Comparison of ENCODE assay signal across 8 cellular contexts in genomic region chr17:29389994-29390855, GRCh38. TPM values are rescaled to one million over a fixed set of nuclear protein-coding genes. Genes with fewer than 3 reads are reported as not detected.
DNase-seq lines count a peak whose midpoint lies in the region; ATAC-seq, FAIRE-seq and TF ChIP-seq lines count a peak whose summit lies in the region.

Gene TAOK1, plus strand, starts transcription at chr17:29390363. Its CDS starts 61,186 bp downstream, at chr17:29451549.

- TF ChIP-seq CTCF in IMR-90 (conservative IDR thresholded peaks at IDR 0.05; ENCODE audit: low read depth, low read length) (no peak), OCI-LY7 (conservative IDR thresholded peaks at IDR 0.05; ENCODE audit: low read length) (no peak)

- H2BK5ac ChIP-seq in IMR-90 (ENCODE audit: low read depth, low read length, poor library complexity, severe bottlenecking): peak within 1 kb of the TSS; percentile 94

- peak within 1 kb of the TSS; percentile 43; the same call in 1 of the 2 replicates for H2BK120ac ChIP-seq in IMR-90 (ENCODE audit: low read depth, low read length)

- H4K8ac ChIP-seq in IMR-90 (ENCODE audit: low read depth in 2 of 2, low read length in 2 of 2): peak within 1 kb of the TSS; percentile 77 to 88

- ATAC-seq in GM21447 (IDR thresholded peaks at IDR 0.05; ENCODE audit: unreplicated experiment) (peak; percentile 74), IMR-90 (ENCODE audit: low read depth) (peak; percentile 95)

- in situ Hi-C loops in Caki2 (cut with HindIII; ENCODE audit: low pct_unique_long_range_greater_than_20kb, low sequenced_read_pairs) (no loop called here), IMR-90 (cut with MboI; ENCODE audit: low sequenced_read_pairs) (no loop called here)

- H3K9me1 ChIP-seq in IMR-90 (ENCODE audit: insufficient read depth, low read length): 0 out of 2 replicates have a peak, but pooled peaks cover 2% of the 10 kb centered on the region

- H3K79me2 ChIP-seq in OCI-LY7 (ENCODE audit: insufficient read depth, low read depth, low read length): peaks cover 45% of the 10 kb centered on the region

- peak within 1 kb of the TSS; percentile 95 for H3K27ac ChIP-seq in IMR-90 (ENCODE audit: insufficient read depth, low read length)
- H3K27ac ChIP-seq in OCI-LY7 (ENCODE audit: low read depth, low read length, poor library complexity, severe bottlenecking): peak within 1 kb of the TSS; percentile 78
- H3K27ac ChIP-seq in mesodermal cell (ENCODE audit: low read depth, low read length, severe bottlenecking): peak within 1 kb of the TSS; percentile 91

- WGBS in IMR-90 (ENCODE audit: extremely low coverage in 2 of 2, insufficient read length in 1 of 2), 2 experiments: 3% methylated on average over 8 of the region's 88 CpGs; no CpG with 5 or more reads in 1 of the 2 experiments
- WGBS in mesodermal cell (ENCODE audit: insufficient coverage in 2 of 2), 2 experiments: 2% methylated on average over 34 to 65 of the region's 88 CpGs

- peak within 1 kb of the TSS; percentile 95 for H2AK5ac ChIP-seq in IMR-90 (ENCODE audit: low read depth, low read length)

- peak; percentile 59 for FAIRE-seq in endometrium (lab: Jason Lieb, UNC)

- dilution Hi-C loops in IMR-90 (cut with HindIII; ENCODE audit: low sequenced_read_pairs, unreplicated experiment): no loop called here

- peak within 1 kb of the TSS; percentile 87 for H4K91ac ChIP-seq in IMR-90 (ENCODE audit: insufficient read depth, low read depth, low read length)

- 0 out of 3 replicates have a peak within 1 kb of the TSS, but pooled peaks have one; percentile 20 for H2BK15ac ChIP-seq in IMR-90 (ENCODE audit: low read depth, low read length)

- peak within 1 kb of the TSS; percentile 87 for H3K4ac ChIP-seq in IMR-90 (ENCODE audit: low read depth, low read length)

- no peaks in the 10 kb centered on the region for H3K9me2 ChIP-seq in OCI-LY7 (ENCODE audit: insufficient read depth, low read length)

- POLR2A ChIA-PET in IMR-90 (lab: Charles Lee; ENCODE audit: unreplicated experiment): interaction anchor here (0.5 kb wide), 1 partner anchor 20 kb away, joined by 3 read pairs; no protein-coding TSS in a partner anchor
- POLR2A ChIA-PET in OCI-LY7 (lab: Charles Lee): interaction anchor here (0.6 to 0.9 kb wide), 4 partner anchors 38 to 196 kb away, joined by 3 to 4 read pairs (median 3); no protein-coding TSS in a partner anchor

- H3K23ac ChIP-seq in IMR-90 (ENCODE audit: low read depth, low read length): peak within 1 kb of the TSS; percentile 93

- no peaks in the 10 kb centered on the region for H3K9me3 ChIP-seq in IMR-90 (ENCODE audit: control insufficient read depth, insufficient read depth, low read length)
- no peaks in the 10 kb centered on the region for H3K9me3 ChIP-seq in OCI-LY7 (ENCODE audit: low read length)
- H3K9me3 ChIP-seq in mesodermal cell (ENCODE audit: control insufficient read depth, low read length): no peaks in the 10 kb centered on the region

- no peak for TF ChIP-seq RAD21 in IMR-90 (IDR thresholded peaks at IDR 0.05; ENCODE audit: low read length)

- H4K20me1 ChIP-seq in IMR-90 (ENCODE audit: insufficient read depth, low read length): peaks cover 43% of the 10 kb centered on the region
- peaks cover 14% of the 10 kb centered on the region; the same call in 1 of the 2 replicates for H4K20me1 ChIP-seq in OCI-LY7 (ENCODE audit: insufficient read depth, low read length)

- no peaks in the 10 kb centered on the region for H3K36me3 ChIP-seq in IMR-90 (ENCODE audit: control insufficient read depth, insufficient read depth, low read length)
- H3K36me3 ChIP-seq in OCI-LY7 (ENCODE audit: insufficient read depth, low read length): peaks cover 19% of the 10 kb centered on the region
- H3K36me3 ChIP-seq in mesodermal cell (ENCODE audit: control insufficient read depth, insufficient read depth, low read length): peaks cover 5% of the 10 kb centered on the region

- peak within 1 kb of the TSS; percentile 74 for H4K5ac ChIP-seq in IMR-90 (ENCODE audit: low read depth, low read length)

- no peaks in the 10 kb centered on the region for H3K27me3 ChIP-seq in IMR-90 (ENCODE audit: control insufficient read depth, insufficient read depth, low read length)

- TF ChIP-seq POLR2A in IMR-90 (IDR thresholded peaks at IDR 0.05; ENCODE audit: low read depth, low read length): peak; percentile 95

- CTCF ChIA-PET in IMR-90 (lab: Yijun Ruan, JAX): no interaction called here
- CTCF ChIA-PET in OCI-LY7 (lab: Charles Lee; ENCODE audit: unreplicated experiment): no interaction called here

- no peak within 1 kb of the TSS for H2BK20ac ChIP-seq in IMR-90 (ENCODE audit: low read depth, low read length)

- H3K4me1 ChIP-seq in IMR-90 (ENCODE audit: control insufficient read depth, insufficient read depth, low read length): no peaks in the 10 kb centered on the region
- H3K4me1 ChIP-seq in OCI-LY7 (ENCODE audit: insufficient read depth, low read length, poor library complexity, severe bottlenecking): peaks cover 21% of the 10 kb centered on the region
- peaks cover 6% of the 10 kb centered on the region for H3K4me1 ChIP-seq in mesodermal cell (ENCODE audit: control insufficient read depth, insufficient read depth, low read length, poor library complexity, severe bottlenecking)

- BruUV-seq in IMR-90 (replicated peaks; lab: Mats Ljungman, UMichigan): no TSS peak
- no TSS peak for BruUV-seq in OCI-LY7 (replicated peaks; lab: Mats Ljungman, UMichigan)

- peak within 1 kb of the TSS; percentile 47 for H3K18ac ChIP-seq in IMR-90 (ENCODE audit: low read depth, low read length)

- DNase-seq in Caki2 (ENCODE audit: low read depth): peak; percentile 96
- peak; percentile 98 for DNase-seq in IMR-90
- DNase-seq in OCI-LY7 (ENCODE audit: low spot score): peak; percentile 99
- DNase-seq in activated CD8-positive, alpha-beta memory T cell treated with anti-CD3 and anti-CD28 coated beads, Interleukin-2, amount 50 U/mL, for 48 hours: peak; percentile 99
- DNase-seq in stimulated activated CD8-positive, alpha-beta memory T cell treated with anti-CD3 and anti-CD28 coated beads, Interleukin-15, amount 100 ng/mL, for 24 hours (ENCODE audit: low read depth): peak; percentile 88

- H3K4me3 ChIP-seq in IMR-90 (ENCODE audit: insufficient read depth, low read depth, low read length) (peak within 1 kb of the TSS; percentile 70), OCI-LY7 (ENCODE audit: low read depth, low read length, poor library complexity, severe bottlenecking) (peak within 1 kb of the TSS; percentile 83), mesodermal cell (ENCODE audit: extremely low read depth, insufficient read depth, low read length, poor library complexity, severe bottlenecking) (peak within 1 kb of the TSS; percentile 94)

- H2AK9ac ChIP-seq in IMR-90 (replicated peaks; ENCODE audit: low read depth, low read length, poor library complexity): peak within 1 kb of the TSS; percentile 99

- H3K14ac ChIP-seq in IMR-90 (replicated peaks; ENCODE audit: low read depth, low read length): peak within 1 kb of the TSS; percentile 94

- H3K4me2 ChIP-seq in IMR-90 (ENCODE audit: low read depth, low read length): peak within 1 kb of the TSS; percentile 96
- peak within 1 kb of the TSS; percentile 94 for H3K4me2 ChIP-seq in OCI-LY7 (ENCODE audit: low read length)

- peak within 1 kb of the TSS; percentile 91 for H3K9ac ChIP-seq in IMR-90 (ENCODE audit: low read depth, low read length)

- H2AFZ ChIP-seq in IMR-90 (replicated peaks; ENCODE audit: low read length, poor library complexity) (peak within 1 kb of the TSS; percentile 98), OCI-LY7 (ENCODE audit: low read length) (peak within 1 kb of the TSS; percentile 99)

- peak within 1 kb of the TSS; percentile 89 for H3K56ac ChIP-seq in IMR-90 (ENCODE audit: extremely low read depth, insufficient read depth, low read length)

- intact Hi-C loops in IMR-90 (cut with micrococcal nuclease) (loop anchor here (2.0 to 5.0 kb wide), 2 partner anchors 23 to 97 kb away; no protein-coding TSS in a partner anchor), OCI-LY7 (cut with micrococcal nuclease; ENCODE audit: unreplicated experiment) (loop anchor here (5.0 kb wide), 1 partner anchor 72 kb away; no protein-coding TSS in a partner anchor)

- peaks cover 0 to 8% of the 10 kb centered on the region in 2 experiments; a peak in 2 of 4 replicates for H3K79me1 ChIP-seq in IMR-90 (ENCODE audit: low read depth in 1 of 2, low read length in 2 of 2)

TF ChIP-seq in IMR-90, 13 proteins besides CTCF, POLR2A, EP300 and RAD21:
- TF ChIP-seq MAZ (IDR thresholded peaks at IDR 0.05; ENCODE audit: borderline replicate concordance, low read depth, low read length): peak; percentile 83
- 0 out of 2 replicates have a peak, but pooled peaks have one; percentile 3 for TF ChIP-seq FOS (IDR thresholded peaks at IDR 0.05; ENCODE audit: low read depth, low read length)
- TF ChIP-seq MXI1 (IDR thresholded peaks at IDR 0.05; ENCODE audit: borderline replicate concordance, low read depth, low read length): peak; percentile 91
- no peak for TF ChIP-seq MAFK (IDR thresholded peaks at IDR 0.05; ENCODE audit: low read depth, low read length)

RNA-seq across cellular contexts. Expression of gene TAOK1, which starts in this region (rescaled TPM):
- 13.6 and 14.2 TPM in 2 replicates for total RNA-seq in Caki2 (2014; rRNA removed; shearing (Covaris generic); ENCODE audit: low replicate concordance)
- total RNA-seq in IMR-90 (2012; rRNA removed) (69.7 and 91.8 TPM in 2 replicates), OCI-LY7 (2022) (46.8 and 49.7 TPM in 2 replicates)
- 8.1 and 9.8 TPM in 2 replicates for polyA plus RNA-seq in IMR-90 (2012; rRNA removed)
- polyA plus RNA-seq in IMR-90 (2012; cell fraction: cytosol; rRNA removed): 1.4 and 2.0 TPM in 2 replicates
- 2.2 and 16.0 TPM in 2 replicates for polyA plus RNA-seq in IMR-90 (2012; cell fraction: nucleus; rRNA removed; ENCODE audit: low replicate concordance)
- total RNA-seq in OCI-LY7 (2014; rRNA removed; shearing (Covaris generic)): 30.4 and 30.5 TPM in 2 replicates
- 36.0 TPM for polyA plus RNA-seq in mesodermal cell (2013, experiment 1 of 2)
- 33.8 TPM for polyA plus RNA-seq in mesodermal cell (2013, experiment 2 of 2)

Comparison
In these comparisons a context has a peak if more than half of its experiments do, and no peak if none do; other contexts are left out.
1. Peak in every context shown above with its lines: DNase-seq, ATAC-seq, H3K4me3 ChIP-seq and H3K27ac ChIP-seq.